In genomic region chr11:66350560-66351095, GRCh38 we compare ENCODE assay signal across 3 cellular contexts. TPM values are rescaled to one million over a fixed set of nuclear protein-coding genes. Genes with fewer than 3 reads are reported as not detected.
"Had no signal": no experiment of that assay in that cellular context is flagged by ENCODE, and none has a peak within 500 bp of the region (broad histone marks: within the 10 kb centered on the region; RNA-seq: fewer than 3 reads in every experiment).

No MANE protein-coding gene starts in this region.

RNA-seq across cellular contexts. Expression of gene CD248, which starts 33.8 kb away (rescaled TPM):
- total RNA-seq: activated CD4-positive, alpha-beta memory T cell treated with anti-CD3 and anti-CD28 coated beads, Interleukin-2, amount 10 ng/mL, durations not matched to agents 7 days and 5 days; M059J; PC-3 had no signal
